1 cellular context compared by ENCODE assay signal in the genomic region with DNA sequence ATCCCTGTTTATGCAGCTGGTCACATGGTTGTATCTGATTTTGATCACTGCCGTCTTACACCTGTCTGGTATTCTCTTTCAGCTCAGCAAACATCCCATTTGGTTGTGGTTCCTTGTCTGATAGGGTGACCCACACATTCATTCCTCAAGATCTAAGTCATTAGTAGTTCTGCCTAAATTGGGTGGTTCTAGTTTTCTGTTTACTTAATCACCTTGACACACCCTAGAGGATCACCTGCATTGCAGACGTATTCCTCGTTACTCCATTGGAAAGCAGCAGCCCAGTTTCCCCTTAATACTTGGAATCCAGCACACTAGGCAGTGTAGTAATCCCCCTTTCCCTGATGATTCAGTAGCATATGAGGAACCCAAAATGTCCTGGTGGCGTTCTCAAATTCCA. TPM values are rescaled to one million over a fixed set of nuclear protein-coding genes. Genes with fewer than 3 reads are reported as not detected.
"Had no signal": no experiment of that assay in that cellular context is flagged by ENCODE, and none has a peak within 500 bp of the region (broad histone marks: within the 10 kb centered on the region; RNA-seq: fewer than 3 reads in every experiment).

No MANE protein-coding gene starts in this region.

RNA-seq across cellular contexts. Expression of gene PTPN20, which starts 41.3 kb away (rescaled TPM):
- total RNA-seq: astrocyte had no signal
